In genomic region chr6:156776841-156777576, GRCh38 we compare ENCODE assay signal across 1 cellular context.
A peak's percentile ranks its signal among the peaks of the same experiment; 100 is the strongest.
TF ChIP-seq lines count a peak whose summit lies in the region.

TSS of gene ARID1B (plus strand) at chr6:156777378. CDS start at chr6:156777681, 303 bp downstream.

TF ChIP-seq in GM12878, 131 proteins besides CTCF, POLR2A, EP300 and RAD21 (continued from another document and continues in another):
- TF ChIP-seq MEF2B (IDR thresholded peaks at IDR 0.05; ENCODE audit: partially characterized antibody, poor library complexity, severe bottlenecking) (no peak), CEBPB (IDR thresholded peaks at IDR 0.05; ENCODE audit: borderline replicate concordance in 1 of 2, low read depth in 2 of 2, low read length in 2 of 2) (no peak), EED (IDR thresholded peaks at IDR 0.05; ENCODE audit: low read depth) (no peak), TCF3 (IDR thresholded peaks at IDR 0.05; ENCODE audit: borderline replicate concordance, insufficient read depth, low read depth, low read length) (peak; percentile 39; the same call in 1 of the 2 replicates), POLR2AphosphoS2 (IDR thresholded peaks at IDR 0.05; ENCODE audit: low read depth, low read length) (0 out of 2 replicates have a peak, but pooled peaks have one; percentile 45), MYB (IDR thresholded peaks at IDR 0.05; ENCODE audit: borderline replicate concordance, low read depth, low read length) (no peak), EGR1 (IDR thresholded peaks at IDR 0.05; ENCODE audit: borderline replicate concordance in 1 of 2, low read depth in 2 of 2, low read length in 2 of 2) (0 out of 3 replicates have a peak, but pooled peaks of 1 of the 2 experiments have one; percentile 37), CUX1 (IDR thresholded peaks at IDR 0.05; ENCODE audit: insufficient replicate concordance, low read depth, low read length) (no peak), WRNIP1 (IDR thresholded peaks at IDR 0.05; ENCODE audit: borderline replicate concordance, low read depth, low read length) (no peak), CHD4 (IDR thresholded peaks at IDR 0.05) (no peak), RB1 (IDR thresholded peaks at IDR 0.05; ENCODE audit: borderline replicate concordance) (peak; percentile 42; the same call in 1 of the 2 replicates), CBX3 (IDR thresholded peaks at IDR 0.05; ENCODE audit: borderline replicate concordance, low read depth) (no peak), SPI1 (IDR thresholded peaks at IDR 0.05; ENCODE audit: borderline replicate concordance, insufficient read depth, low read depth, low read length) (no peak), E2F8 (IDR thresholded peaks at IDR 0.05; ENCODE audit: low read depth, partially characterized antibody) (no peak), SREBF2 (IDR thresholded peaks at IDR 0.05; ENCODE audit: low read length) (no peak), ZZZ3 (IDR thresholded peaks at IDR 0.05; ENCODE audit: control insufficient read depth, insufficient read length, low read depth) (no peak), SIN3A (IDR thresholded peaks at IDR 0.05; ENCODE audit: low read depth, low read length) (no peak; the same call in 1 of the 2 replicates), ATF7 (IDR thresholded peaks at IDR 0.05; ENCODE audit: low read depth) (no peak), ZNF592 (IDR thresholded peaks at IDR 0.05) (no peak), ZBTB33 (IDR thresholded peaks at IDR 0.05) (no peak), ZNF384 (IDR thresholded peaks at IDR 0.05; ENCODE audit: borderline replicate concordance, low read depth, low read length) (no peak), ZBTB4 (CRISPR knock-in tag; IDR thresholded peaks at IDR 0.05) (no peak), KAT2A (conservative IDR thresholded peaks at IDR 0.05; ENCODE audit: control insufficient read depth, low read depth, low read length) (no peak), BMI1 (IDR thresholded peaks at IDR 0.05; ENCODE audit: borderline replicate concordance) (no peak), CHD1 (IDR thresholded peaks at IDR 0.05; ENCODE audit: low read depth, low read length) (no peak), ZNF622 (IDR thresholded peaks at IDR 0.05) (no peak), GABPA (IDR thresholded peaks at IDR 0.05; ENCODE audit: low read depth) (no peak), PAX5 (IDR thresholded peaks at IDR 0.05; ENCODE audit: borderline replicate concordance, low read depth, low read length) (no peak), CBX5 (IDR thresholded peaks at IDR 0.05; ENCODE audit: low read depth) (peak; percentile 51; the same call in 1 of the 2 replicates), ZSCAN29 (IDR thresholded peaks at IDR 0.05) (peak; percentile 75; the same call in 1 of the 2 replicates), SMAD1 (IDR thresholded peaks at IDR 0.05; ENCODE audit: low read depth, partially characterized antibody) (no peak), CBFB (IDR thresholded peaks at IDR 0.05; ENCODE audit: low read depth) (no peak), ZNF687 (IDR thresholded peaks at IDR 0.05) (peak; percentile 64; the same call in 1 of the 2 replicates), RBBP5 (conservative IDR thresholded peaks at IDR 0.05) (no peak), ASH2L (IDR thresholded peaks at IDR 0.05; ENCODE audit: borderline replicate concordance, low read depth) (no peak)
